Comparison of ENCODE assay signal across 37 cellular contexts in the genomic region with DNA sequence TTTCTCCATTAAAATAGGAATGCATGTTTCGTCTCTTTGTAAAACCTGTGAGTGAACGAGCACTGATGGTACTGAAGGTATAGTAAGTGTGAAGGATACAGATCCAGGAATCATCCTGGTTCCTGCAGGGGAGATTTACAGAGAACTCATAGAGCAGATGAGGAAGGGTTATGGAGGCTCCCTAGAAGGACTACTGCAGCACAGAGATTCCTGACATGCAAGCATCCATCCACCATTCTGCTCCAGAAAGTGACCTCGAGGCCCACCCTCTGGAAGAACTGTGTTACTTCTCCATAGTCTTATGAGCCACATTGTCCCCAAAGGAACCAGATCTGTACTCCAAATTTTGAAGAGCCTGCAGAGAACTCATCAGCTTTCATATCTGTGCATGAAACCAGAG. TPM values are rescaled to one million over a fixed set of nuclear protein-coding genes. Genes with fewer than 3 reads are reported as not detected.
"Had no signal": no experiment of that assay in that cellular context is flagged by ENCODE, and none has a peak within 500 bp of the region (broad histone marks: within the 10 kb centered on the region; RNA-seq: fewer than 3 reads in every experiment).

No MANE protein-coding gene starts in this region.

- H3K9me3 Mint-ChIP-seq: activated naive CD4-positive, alpha-beta T cell treated with anti-CD3 and anti-CD28 coated beads, Interleukin-2, amount 50 U/mL, for 72 hours; activated T-cell treated with anti-CD3 and anti-CD28 coated beads, Interleukin-2, amount 50 U/mL, for 24 hours; WTC11 had no signal

- H3K4me3 ChIP-seq: adrenal gland, body of pancreas, breast epithelium had no signal

- H3K27me3 Mint-ChIP-seq: activated CD4-positive, alpha-beta memory T cell treated with anti-CD3 and anti-CD28 coated beads, Interleukin-2, amount 10 ng/mL, durations not matched to agents 7 days and 5 days; activated CD4-positive, alpha-beta T cell treated with anti-CD3 and anti-CD28 coated beads, Interleukin-2, amount 10 ng/mL, durations not matched to agents 7 days and 5 days; activated CD8-positive, alpha-beta memory T cell treated with anti-CD3 and anti-CD28 coated beads, Interleukin-2, amount 10 ng/mL, durations not matched to agents 7 days and 5 days; activated naive CD4-positive, alpha-beta T cell treated with anti-CD3 and anti-CD28 coated beads, Interleukin-2, amount 10 ng/mL, durations not matched to agents 7 days and 5 days; activated naive CD8-positive, alpha-beta T cell treated with anti-CD3 and anti-CD28 coated beads for 36 hours; activated T-cell treated with anti-CD3 and anti-CD28 coated beads, Interleukin-2, amount 50 U/mL, for 24 hours had no signal

- ATAC-seq: activated CD8-positive, alpha-beta memory T cell treated with anti-CD3 and anti-CD28 coated beads, Interleukin-2, amount 10 ng/mL, durations not matched to agents 7 days and 5 days; activated CD8-positive, alpha-beta T cell treated with anti-CD3 and anti-CD28 coated beads, Interleukin-2, amount 10 ng/mL, durations not matched to agents 7 days and 5 days; activated naive CD4-positive, alpha-beta T cell treated with anti-CD3 and anti-CD28 coated beads, Interleukin-2, amount 50 U/mL, for 72 hours; body of pancreas; WTC11 had no signal

- FAIRE-seq: astrocyte, colon, TTC549 had no signal

- H3K27ac ChIP-seq: adrenal gland, brain microvascular endothelial cell, breast epithelium, WERI-Rb-1 had no signal

- H3K27me3 ChIP-seq: adrenal gland, body of pancreas, brain microvascular endothelial cell, breast epithelium had no signal

- H3K4me1 ChIP-seq: breast epithelium had no signal

- H3K4me3 Mint-ChIP-seq: activated CD4-positive, alpha-beta memory T cell treated with anti-CD3 and anti-CD28 coated beads, Interleukin-2, amount 10 ng/mL, durations not matched to agents 7 days and 5 days; activated CD4-positive, alpha-beta T cell treated with anti-CD3 and anti-CD28 coated beads, Interleukin-2, amount 10 ng/mL, durations not matched to agents 7 days and 5 days; activated CD8-positive, alpha-beta memory T cell treated with anti-CD3 and anti-CD28 coated beads, Interleukin-2, amount 10 ng/mL, durations not matched to agents 7 days and 5 days; activated CD8-positive, alpha-beta T cell treated with anti-CD3 and anti-CD28 coated beads, Interleukin-2, amount 10 ng/mL, durations not matched to agents 7 days and 5 days; activated naive CD4-positive, alpha-beta T cell treated with anti-CD3 and anti-CD28 coated beads, Interleukin-2, amount 10 ng/mL, durations not matched to agents 7 days and 5 days; activated naive CD8-positive, alpha-beta T cell treated with anti-CD3 and anti-CD28 coated beads for 36 hours; activated T-cell treated with anti-CD3 and anti-CD28 coated beads, Interleukin-2, amount 50 U/mL, for 24 hours; T-helper 1 cell treated with Interleukin-12 subunit alpha and Interleukin-12 subunit beta and Interleukin-4 antibody, amounts not matched to agents 30 μg/mL and 1 μg/mL, for 36 hours; T-helper 2 cell treated with Interferon-gamma antibody and Interleukin-4, amounts not matched to agents 5 μg/mL and 100 μg/mL, for 36 hours; WTC11 had no signal

- H3K27ac Mint-ChIP-seq: activated CD4-positive, alpha-beta memory T cell treated with anti-CD3 and anti-CD28 coated beads, Interleukin-2, amount 10 ng/mL, durations not matched to agents 7 days and 5 days; activated CD4-positive, alpha-beta T cell treated with anti-CD3 and anti-CD28 coated beads, Interleukin-2, amount 10 ng/mL, durations not matched to agents 7 days and 5 days; activated CD8-positive, alpha-beta memory T cell treated with anti-CD3 and anti-CD28 coated beads, Interleukin-2, amount 10 ng/mL, durations not matched to agents 7 days and 5 days; activated naive CD4-positive, alpha-beta T cell treated with anti-CD3 and anti-CD28 coated beads, Interleukin-2, amount 50 U/mL, for 72 hours; activated naive CD8-positive, alpha-beta T cell treated with anti-CD3 and anti-CD28 coated beads for 36 hours; activated T-cell treated with anti-CD3 and anti-CD28 coated beads, Interleukin-2, amount 50 U/mL, for 24 hours; T-helper 2 cell treated with Interferon-gamma antibody and Interleukin-4, amounts not matched to agents 5 μg/mL and 100 μg/mL, for 36 hours; WTC11 had no signal

- DNase-seq: activated CD4-positive, alpha-beta memory T cell treated with anti-CD3 and anti-CD28 coated beads, Interleukin-2, amount 10 ng/mL, durations not matched to agents 7 days and 5 days; activated CD4-positive, alpha-beta T cell treated with anti-CD3 and anti-CD28 coated beads for 4 hours; activated CD4-positive, alpha-beta T cell treated with anti-CD3 and anti-CD28 coated beads, Interleukin-2, amount 10 ng/mL, durations not matched to agents 7 days and 5 days; activated CD4-positive, alpha-beta T cell treated with anti-CD3 and anti-CD28 coated beads, Interleukin-2, amount 50 U/mL, for 48 hours; activated CD4-positive, CD25-positive, alpha-beta regulatory T cell; activated CD4-positive, CD25-positive, alpha-beta regulatory T cell treated with anti-CD3 and anti-CD28 coated beads, Interleukin-2, amount 50 U/mL, for 72 hours; activated CD8-positive, alpha-beta memory T cell treated with anti-CD3 and anti-CD28 coated beads for 24 hours; activated CD8-positive, alpha-beta memory T cell treated with anti-CD3 and anti-CD28 coated beads, Interleukin-2, amount 10 ng/mL, durations not matched to agents 7 days and 5 days; activated CD8-positive, alpha-beta memory T cell treated with anti-CD3 and anti-CD28 coated beads, Interleukin-2, amount 50 U/mL, for 48 hours; activated CD8-positive, alpha-beta T cell treated with anti-CD3 and anti-CD28 coated beads, Interleukin-2, amount 10 ng/mL, durations not matched to agents 7 days and 5 days; activated effector memory CD4-positive, alpha-beta T cell treated with anti-CD3 and anti-CD28 coated beads, Interleukin-2, amount 50 U/mL, for 16 hours; activated gamma-delta T cell treated with Interleukin-2 at 50 U/mL for 16 hours; activated naive CD4-positive, alpha-beta T cell; activated naive CD4-positive, alpha-beta T cell treated with anti-CD3 and anti-CD28 coated beads, Interleukin-2, amount 10 ng/mL, durations not matched to agents 7 days and 5 days; activated naive CD8-positive, alpha-beta T cell treated with anti-CD3 and anti-CD28 coated beads for 36 hours; activated T-cell treated with anti-CD3 and anti-CD28 coated beads, Interleukin-2, amount 50 U/mL, for 24 hours; activated T-cell treated with anti-CD3 and anti-CD28 coated beads, Interleukin-2, amount 50 U/mL, for 48 hours; adrenal gland; amniotic stem cell; aorta; body of pancreas; brain microvascular endothelial cell; central memory CD4-positive, alpha-beta T cell; T-helper 1 cell; T-helper 2 cell; T-helper 9 cell; WERI-Rb-1 had no signal

- H3K4me1 Mint-ChIP-seq: activated naive CD8-positive, alpha-beta T cell treated with anti-CD3 and anti-CD28 coated beads for 36 hours; WTC11 had no signal

- H3K9me3 ChIP-seq: adrenal gland, body of pancreas, breast epithelium had no signal

RNA-seq across cellular contexts. Expression of a gene that starts 38.1 kb away (rescaled TPM):
- total RNA-seq: activated CD4-positive, alpha-beta memory T cell treated with anti-CD3 and anti-CD28 coated beads, Interleukin-2, amount 10 ng/mL, durations not matched to agents 7 days and 5 days; activated CD4-positive, alpha-beta T cell treated with anti-CD3 and anti-CD28 coated beads, Interleukin-2, amount 10 ng/mL, durations not matched to agents 7 days and 5 days; activated CD8-positive, alpha-beta memory T cell treated with anti-CD3 and anti-CD28 coated beads, Interleukin-2, amount 10 ng/mL, durations not matched to agents 7 days and 5 days; activated CD8-positive, alpha-beta T cell treated with anti-CD3 and anti-CD28 coated beads, Interleukin-2, amount 10 ng/mL, durations not matched to agents 7 days and 5 days; activated naive CD4-positive, alpha-beta T cell treated with anti-CD3 and anti-CD28 coated beads, Interleukin-2, amount 50 U/mL, for 72 hours; activated naive CD8-positive, alpha-beta T cell treated with anti-CD3 and anti-CD28 coated beads for 36 hours; adrenal gland; aorta; astrocyte; body of pancreas; breast epithelium; cardiac septum; cerebellum; WTC11 had no signal
